In the genomic region with DNA sequence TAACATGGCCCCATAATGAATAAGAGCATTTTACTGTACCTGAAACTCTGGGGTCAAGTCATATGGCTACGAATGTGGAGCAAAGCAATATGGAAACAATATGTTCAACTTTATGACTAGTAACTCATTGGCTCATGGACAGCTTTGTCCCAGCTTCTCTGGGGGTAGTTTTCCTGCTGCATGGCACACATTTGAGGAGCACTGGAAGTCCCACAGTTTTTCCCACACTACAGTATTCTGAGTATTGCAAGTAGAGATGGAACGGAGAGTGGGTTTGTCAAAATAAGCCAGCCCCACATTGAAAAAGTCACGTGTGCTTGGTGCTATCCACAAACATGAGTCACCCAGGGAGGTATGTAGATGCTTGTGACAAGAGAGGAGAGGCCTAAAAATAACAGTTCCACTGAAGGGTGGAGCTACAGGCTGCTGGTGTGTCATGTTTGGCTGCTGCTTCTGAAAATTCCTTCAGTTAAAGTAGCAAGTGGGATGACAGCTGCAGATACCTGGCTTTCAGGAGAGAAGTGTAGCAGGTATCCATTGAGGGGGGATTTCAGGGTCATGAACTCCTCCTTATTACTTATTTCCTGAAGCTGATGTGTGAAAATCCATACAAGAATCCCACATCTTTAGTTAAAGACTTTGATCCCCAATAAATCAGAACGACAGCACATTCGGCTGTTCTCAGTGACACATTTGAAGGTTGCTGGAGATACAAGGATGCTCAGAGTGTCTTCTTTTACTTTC, we compare ENCODE assay signal across 10 cellular contexts. TPM values are rescaled to one million over a fixed set of nuclear protein-coding genes. Genes with fewer than 3 reads are reported as not detected.
DNase-seq lines count a peak whose midpoint lies in the region; ATAC-seq and TF ChIP-seq lines count a peak whose summit lies in the region.
"Had no signal": no experiment of that assay in that cellular context is flagged by ENCODE, and none has a peak within 500 bp of the region (broad histone marks: within the 10 kb centered on the region; RNA-seq: fewer than 3 reads in every experiment).

No MANE protein-coding gene starts in this region.

- no peak overlapping the region for H2AK5ac ChIP-seq in mesenchymal stem cell (ENCODE audit: low read length, severe bottlenecking)

- peak overlapping the region; percentile 63 for H3K9ac ChIP-seq in mesenchymal stem cell (ENCODE audit: low read length)

- H3K36me3 ChIP-seq in ACC112 (ENCODE audit: insufficient read depth, low read length) (0 out of 2 replicates have a peak, but pooled peaks cover 3% of the 10 kb centered on the region), mesenchymal stem cell (ENCODE audit: control insufficient read depth in 1 of 2, insufficient read depth in 2 of 2, low read depth in 1 of 2, low read length in 2 of 2) (no peaks in the 10 kb centered on the region)
- H3K36me3 ChIP-seq: ovary had no signal

- H3K79me2 ChIP-seq in ACC112 (ENCODE audit: control insufficient read depth, insufficient read depth, low read length, unreplicated experiment) = no peaks in the 10 kb centered on the region

- peaks cover 2% of the 10 kb centered on the region for H3K36me3 Mint-ChIP-seq in chondrocyte (ENCODE audit: low read depth)

- H4K8ac ChIP-seq in mesenchymal stem cell (ENCODE audit: low read length) = no peak overlapping the region

- peak overlapping the region; percentile 32 for H3K4me2 ChIP-seq in mesenchymal stem cell (ENCODE audit: low read length, poor library complexity, severe bottlenecking)

- no peak overlapping the region for H4K91ac ChIP-seq in mesenchymal stem cell (ENCODE audit: low read length)

- no peak overlapping the region for H3K14ac ChIP-seq in mesenchymal stem cell (ENCODE audit: low read length in 2 of 2)

- WGBS in mesenchymal stem cell = 30% methylated on average over 5 of the region's 5 CpGs

- H2BK5ac ChIP-seq in mesenchymal stem cell (ENCODE audit: low read depth, low read length, poor library complexity, severe bottlenecking) = no peak overlapping the region

- H2BK12ac ChIP-seq in mesenchymal stem cell (ENCODE audit: low read length in 2 of 2) = peak overlapping the region in 1 of 2 experiments; percentile 90

- TF ChIP-seq CTCF in chondrocyte (IDR thresholded peaks at IDR 0.05) (peak; percentile 8), GM10266 (IDR thresholded peaks at IDR 0.05; ENCODE audit: control insufficient read depth, insufficient read depth, low read depth, missing control alignments) (no peak)

- H3K27ac ChIP-seq in ACC112 (ENCODE audit: low read depth, low read length) (peak overlapping the region; percentile 97), mesenchymal stem cell (ENCODE audit: low read length, poor library complexity, severe bottlenecking) (peak overlapping the region; percentile 62)

- no peak overlapping the region for H3K23ac ChIP-seq in mesenchymal stem cell (ENCODE audit: low read length in 2 of 2)

- H3K27me3 Mint-ChIP-seq in chondrocyte (ENCODE audit: low read depth) = no peaks in the 10 kb centered on the region

- DNase-seq in M059J (ENCODE audit: low read depth) = peak; percentile 98
- no peak for DNase-seq in chondrocyte (ENCODE audit: low spot score)
- peak; percentile 97 for DNase-seq in mesenchymal stem cell
- no peak for DNase-seq in NCI-H2196 treated with DMSO at 0.1 percent for 48 hours (lab: John Stamatoyannopoulos, UW; ENCODE audit: unreplicated experiment)
- no peak for DNase-seq in GM10266 (ENCODE audit: extremely low spot score)
- no peak for DNase-seq in activated naive CD4-positive, alpha-beta T cell treated with anti-CD3 and anti-CD28 coated beads, Interleukin-2, amount 50 U/mL, for 16 hours

- H3K4ac ChIP-seq in mesenchymal stem cell (ENCODE audit: low read depth in 1 of 2, low read length in 2 of 2) = no peak overlapping the region

- H3K4me3 ChIP-seq in ACC112 (ENCODE audit: low read depth, low read length) (peak overlapping the region; percentile 62), mesenchymal stem cell (ENCODE audit: insufficient read depth in 1 of 2, low read depth in 1 of 2, low read length in 2 of 2) (peak overlapping the region in 1 of 2 experiments; percentile 20)
- H3K4me3 ChIP-seq: ovary had no signal

- peaks cover 72% of the 10 kb centered on the region for H3K4me1 Mint-ChIP-seq in chondrocyte (ENCODE audit: low read depth)

- H2AFZ ChIP-seq in ACC112 (ENCODE audit: low read length, unreplicated experiment) (peak overlapping the region; percentile 31), mesenchymal stem cell (ENCODE audit: low read depth, low read length) (no peak overlapping the region)

- H3K9me3 ChIP-seq in mesenchymal stem cell (ENCODE audit: control insufficient read depth, low read length) = peaks cover 4% of the 10 kb centered on the region
- H3K9me3 ChIP-seq: ovary had no signal

- H3K27ac Mint-ChIP-seq in chondrocyte (ENCODE audit: unreplicated experiment) = peak overlapping the region; percentile 99
- H3K27ac Mint-ChIP-seq: activated T-helper 2 cell treated with anti-CD3 and anti-CD28 coated beads, Interferon-gamma antibody, Interleukin-2, Interleukin-4, amounts not matched to agents 10 μg/mL and 5 μg/mL and 100 μg/mL, durations not matched to agents 14 hours and 24 hours and 36 hours had no signal

- no peaks in the 10 kb centered on the region for H3K79me1 ChIP-seq in mesenchymal stem cell (replicated peaks; ENCODE audit: low read length, poor library complexity, severe bottlenecking)

- peaks cover 9% of the 10 kb centered on the region for H3K9me3 Mint-ChIP-seq in chondrocyte (ENCODE audit: low read depth)
- H3K9me3 Mint-ChIP-seq: activated T-helper 2 cell treated with anti-CD3 and anti-CD28 coated beads, Interferon-gamma antibody, Interleukin-2, Interleukin-4, amounts not matched to agents 10 μg/mL and 5 μg/mL and 100 μg/mL, durations not matched to agents 14 hours and 24 hours and 36 hours had no signal

- H2BK120ac ChIP-seq in mesenchymal stem cell (ENCODE audit: low read depth, low read length) = no peak overlapping the region

- peak overlapping the region; percentile 21 to 67 for H3K18ac ChIP-seq in mesenchymal stem cell (ENCODE audit: low read depth in 1 of 2, low read length in 2 of 2)

- H3K4me1 ChIP-seq in ACC112 (ENCODE audit: control insufficient read depth, insufficient read depth, low read length, unreplicated experiment) (peaks cover 52% of the 10 kb centered on the region), mesenchymal stem cell (ENCODE audit: control insufficient read depth, insufficient read depth, low read depth, low read length) (peaks cover 16% of the 10 kb centered on the region)

- no peak overlapping the region for H2BK15ac ChIP-seq in mesenchymal stem cell (ENCODE audit: low read depth, poor library complexity, severe bottlenecking)

- H3K27me3 ChIP-seq in ACC112 (ENCODE audit: insufficient read depth, low read length) = no peaks in the 10 kb centered on the region
- H3K27me3 ChIP-seq in mesenchymal stem cell (ENCODE audit: control insufficient read depth in 1 of 2, insufficient read depth in 1 of 2, low read length in 2 of 2) = no peaks in the 10 kb centered on the region
- H3K27me3 ChIP-seq: ovary had no signal

- no peak overlapping the region for H3K4me3 Mint-ChIP-seq in chondrocyte (ENCODE audit: unreplicated experiment)

- ATAC-seq in HG03139 (IDR thresholded peaks at IDR 0.05; ENCODE audit: unreplicated experiment) = no peak

RNA-seq across cellular contexts. Expression of gene CTAGE1, which starts 48.3 kb away (rescaled TPM):
- total RNA-seq in M059J (2014; rRNA removed; shearing (Covaris generic)) = 0.15 TPM in 1 of 2 replicates, not detected in the other
- total RNA-seq in chondrocyte = 0.12 to 0.13 TPM in 2 of 3 replicates, not detected in the other
- polyA plus RNA-seq in mesenchymal stem cell (2013, experiment 1 of 2) = 0.03 TPM
- 0.01 TPM for polyA plus RNA-seq in mesenchymal stem cell (2013, experiment 2 of 2)
- total RNA-seq: activated T-helper 2 cell treated with anti-CD3 and anti-CD28 coated beads, Interferon-gamma antibody, Interleukin-2, Interleukin-4, amounts not matched to agents 10 μg/mL and 5 μg/mL and 100 μg/mL, durations not matched to agents 14 hours and 24 hours and 36 hours; ovary had no signal
- polyA plus RNA-seq: ovary had no signal

Comparison
In these comparisons a context has a peak if more than half of its experiments do, and no peak if none do; other contexts are left out.
1. DNase-seq: peak in M059J (single experiment) and mesenchymal stem cell (single experiment); none in chondrocyte (single experiment), NCI-H2196 treated with DMSO at 0.1 percent for 48 hours (single experiment), GM10266 (single experiment) and activated naive CD4-positive, alpha-beta T cell treated with anti-CD3 and anti-CD28 coated beads, Interleukin-2, amount 50 U/mL, for 16 hours (single experiment).